1 cellular context compared by ENCODE assay signal in the genomic region with DNA sequence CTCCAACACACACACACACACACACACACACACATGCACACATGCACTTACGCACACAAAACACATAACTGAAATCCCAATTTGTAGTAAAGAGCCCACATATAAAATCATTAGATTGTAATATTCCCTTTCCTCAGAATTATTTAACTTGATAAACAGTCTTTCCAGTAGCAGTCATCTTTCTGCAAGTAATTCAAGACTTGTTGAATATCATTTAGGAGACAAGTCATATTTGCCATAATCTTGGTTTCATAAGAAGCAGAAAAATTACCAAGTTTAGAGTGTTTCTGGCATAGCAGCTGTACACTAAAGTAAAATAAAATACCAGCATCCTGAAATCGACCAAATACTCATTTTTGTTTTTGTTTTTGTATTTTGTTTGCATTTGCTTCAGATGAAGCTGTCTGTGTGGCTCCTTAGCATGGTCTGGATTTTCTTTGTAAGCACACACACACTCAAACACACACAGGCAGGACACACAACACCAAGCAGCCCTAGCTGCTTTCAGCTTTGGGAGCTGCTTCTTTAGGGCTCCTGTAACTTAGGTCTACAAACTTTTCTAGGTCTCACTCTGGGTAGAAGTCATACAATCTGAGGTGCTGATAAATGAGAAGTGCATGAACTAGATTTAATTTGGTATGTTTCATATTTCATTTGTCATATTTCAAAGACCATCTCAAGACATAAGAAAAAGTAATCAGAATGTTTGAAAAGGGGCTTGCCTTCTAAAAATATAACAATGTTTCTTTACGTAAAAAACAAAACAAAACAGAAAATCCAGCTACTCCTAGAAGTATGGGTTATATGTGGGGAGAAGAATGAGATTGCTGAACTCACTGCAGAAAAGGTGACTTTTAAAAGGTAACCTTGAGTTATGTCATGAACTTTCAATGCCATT.
TF ChIP-seq lines count a peak whose summit lies in the region.

No MANE protein-coding gene starts in this region.

TF ChIP-seq in GM23338, 12 proteins besides CTCF, POLR2A, EP300 and RAD21 (continued from another document):
- TF ChIP-seq, protein P1, sequence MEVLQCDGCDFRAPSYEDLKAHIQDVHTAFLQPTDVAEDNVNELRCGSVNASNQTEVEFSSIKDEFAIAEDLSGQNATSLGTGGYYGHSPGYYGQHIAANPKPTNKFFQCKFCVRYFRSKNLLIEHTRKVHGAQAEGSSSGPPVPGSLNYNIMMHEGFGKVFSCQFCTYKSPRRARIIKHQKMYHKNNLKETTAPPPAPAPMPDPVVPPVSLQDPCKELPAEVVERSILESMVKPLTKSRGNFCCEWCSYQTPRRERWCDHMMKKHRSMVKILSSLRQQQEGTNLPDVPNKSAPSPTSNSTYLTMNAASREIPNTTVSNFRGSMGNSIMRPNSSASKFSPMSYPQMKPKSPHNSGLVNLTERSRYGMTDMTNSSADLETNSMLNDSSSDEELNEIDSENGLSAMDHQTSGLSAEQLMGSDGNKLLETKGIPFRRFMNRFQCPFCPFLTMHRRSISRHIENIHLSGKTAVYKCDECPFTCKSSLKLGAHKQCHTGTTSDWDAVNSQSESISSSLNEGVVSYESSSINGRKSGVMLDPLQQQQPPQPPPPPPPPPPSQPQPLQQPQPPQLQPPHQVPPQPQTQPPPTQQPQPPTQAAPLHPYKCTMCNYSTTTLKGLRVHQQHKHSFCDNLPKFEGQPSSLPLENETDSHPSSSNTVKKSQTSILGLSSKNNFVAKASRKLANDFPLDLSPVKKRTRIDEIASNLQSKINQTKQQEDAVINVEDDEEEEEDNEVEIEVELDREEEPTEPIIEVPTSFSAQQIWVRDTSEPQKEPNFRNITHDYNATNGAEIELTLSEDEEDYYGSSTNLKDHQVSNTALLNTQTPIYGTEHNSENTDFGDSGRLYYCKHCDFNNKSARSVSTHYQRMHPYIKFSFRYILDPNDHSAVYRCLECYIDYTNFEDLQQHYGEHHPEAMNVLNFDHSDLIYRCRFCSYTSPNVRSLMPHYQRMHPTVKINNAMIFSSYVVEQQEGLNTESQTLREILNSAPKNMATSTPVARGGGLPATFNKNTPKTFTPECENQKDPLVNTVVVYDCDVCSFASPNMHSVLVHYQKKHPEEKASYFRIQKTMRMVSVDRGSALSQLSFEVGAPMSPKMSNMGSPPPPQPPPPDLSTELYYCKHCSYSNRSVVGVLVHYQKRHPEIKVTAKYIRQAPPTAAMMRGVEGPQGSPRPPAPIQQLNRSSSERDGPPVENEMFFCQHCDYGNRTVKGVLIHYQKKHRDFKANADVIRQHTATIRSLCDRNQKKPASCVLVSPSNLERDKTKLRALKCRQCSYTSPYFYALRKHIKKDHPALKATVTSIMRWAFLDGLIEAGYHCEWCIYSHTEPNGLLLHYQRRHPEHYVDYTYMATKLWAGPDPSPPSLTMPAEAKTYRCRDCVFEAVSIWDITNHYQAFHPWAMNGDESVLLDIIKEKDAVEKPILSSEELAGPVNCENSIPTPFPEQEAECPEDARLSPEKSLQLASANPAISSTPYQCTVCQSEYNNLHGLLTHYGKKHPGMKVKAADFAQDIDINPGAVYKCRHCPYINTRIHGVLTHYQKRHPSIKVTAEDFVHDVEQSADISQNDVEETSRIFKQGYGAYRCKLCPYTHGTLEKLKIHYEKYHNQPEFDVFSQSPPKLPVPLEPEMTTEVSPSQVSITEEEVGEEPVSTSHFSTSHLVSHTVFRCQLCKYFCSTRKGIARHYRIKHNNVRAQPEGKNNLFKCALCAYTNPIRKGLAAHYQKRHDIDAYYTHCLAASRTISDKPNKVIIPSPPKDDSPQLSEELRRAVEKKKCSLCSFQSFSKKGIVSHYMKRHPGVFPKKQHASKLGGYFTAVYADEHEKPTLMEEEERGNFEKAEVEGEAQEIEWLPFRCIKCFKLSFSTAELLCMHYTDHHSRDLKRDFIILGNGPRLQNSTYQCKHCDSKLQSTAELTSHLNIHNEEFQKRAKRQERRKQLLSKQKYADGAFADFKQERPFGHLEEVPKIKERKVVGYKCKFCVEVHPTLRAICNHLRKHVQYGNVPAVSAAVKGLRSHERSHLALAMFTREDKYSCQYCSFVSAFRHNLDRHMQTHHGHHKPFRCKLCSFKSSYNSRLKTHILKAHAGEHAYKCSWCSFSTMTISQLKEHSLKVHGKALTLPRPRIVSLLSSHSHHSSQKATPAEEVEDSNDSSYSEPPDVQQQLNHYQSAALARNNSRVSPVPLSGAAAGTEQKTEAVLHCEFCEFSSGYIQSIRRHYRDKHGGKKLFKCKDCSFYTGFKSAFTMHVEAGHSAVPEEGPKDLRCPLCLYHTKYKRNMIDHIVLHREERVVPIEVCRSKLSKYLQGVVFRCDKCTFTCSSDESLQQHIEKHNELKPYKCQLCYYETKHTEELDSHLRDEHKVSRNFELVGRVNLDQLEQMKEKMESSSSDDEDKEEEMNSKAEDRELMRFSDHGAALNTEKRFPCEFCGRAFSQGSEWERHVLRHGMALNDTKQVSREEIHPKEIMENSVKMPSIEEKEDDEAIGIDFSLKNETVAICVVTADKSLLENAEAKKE (CRISPR knock-in tag; IDR thresholded peaks at IDR 0.05): no peak
- no peak for TF ChIP-seq EZH2 (IDR thresholded peaks at IDR 0.05; ENCODE audit: low read depth, unreplicated experiment)
- TF ChIP-seq, protein P2, sequence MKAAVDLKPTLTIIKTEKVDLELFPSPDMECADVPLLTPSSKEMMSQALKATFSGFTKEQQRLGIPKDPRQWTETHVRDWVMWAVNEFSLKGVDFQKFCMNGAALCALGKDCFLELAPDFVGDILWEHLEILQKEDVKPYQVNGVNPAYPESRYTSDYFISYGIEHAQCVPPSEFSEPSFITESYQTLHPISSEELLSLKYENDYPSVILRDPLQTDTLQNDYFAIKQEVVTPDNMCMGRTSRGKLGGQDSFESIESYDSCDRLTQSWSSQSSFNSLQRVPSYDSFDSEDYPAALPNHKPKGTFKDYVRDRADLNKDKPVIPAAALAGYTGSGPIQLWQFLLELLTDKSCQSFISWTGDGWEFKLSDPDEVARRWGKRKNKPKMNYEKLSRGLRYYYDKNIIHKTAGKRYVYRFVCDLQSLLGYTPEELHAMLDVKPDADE (IDR thresholded peaks at IDR 0.05): no peak
- no peak for TF ChIP-seq POLR2AphosphoS5 (IDR thresholded peaks at IDR 0.05; ENCODE audit: low read depth)
- TF ChIP-seq, protein P3, sequence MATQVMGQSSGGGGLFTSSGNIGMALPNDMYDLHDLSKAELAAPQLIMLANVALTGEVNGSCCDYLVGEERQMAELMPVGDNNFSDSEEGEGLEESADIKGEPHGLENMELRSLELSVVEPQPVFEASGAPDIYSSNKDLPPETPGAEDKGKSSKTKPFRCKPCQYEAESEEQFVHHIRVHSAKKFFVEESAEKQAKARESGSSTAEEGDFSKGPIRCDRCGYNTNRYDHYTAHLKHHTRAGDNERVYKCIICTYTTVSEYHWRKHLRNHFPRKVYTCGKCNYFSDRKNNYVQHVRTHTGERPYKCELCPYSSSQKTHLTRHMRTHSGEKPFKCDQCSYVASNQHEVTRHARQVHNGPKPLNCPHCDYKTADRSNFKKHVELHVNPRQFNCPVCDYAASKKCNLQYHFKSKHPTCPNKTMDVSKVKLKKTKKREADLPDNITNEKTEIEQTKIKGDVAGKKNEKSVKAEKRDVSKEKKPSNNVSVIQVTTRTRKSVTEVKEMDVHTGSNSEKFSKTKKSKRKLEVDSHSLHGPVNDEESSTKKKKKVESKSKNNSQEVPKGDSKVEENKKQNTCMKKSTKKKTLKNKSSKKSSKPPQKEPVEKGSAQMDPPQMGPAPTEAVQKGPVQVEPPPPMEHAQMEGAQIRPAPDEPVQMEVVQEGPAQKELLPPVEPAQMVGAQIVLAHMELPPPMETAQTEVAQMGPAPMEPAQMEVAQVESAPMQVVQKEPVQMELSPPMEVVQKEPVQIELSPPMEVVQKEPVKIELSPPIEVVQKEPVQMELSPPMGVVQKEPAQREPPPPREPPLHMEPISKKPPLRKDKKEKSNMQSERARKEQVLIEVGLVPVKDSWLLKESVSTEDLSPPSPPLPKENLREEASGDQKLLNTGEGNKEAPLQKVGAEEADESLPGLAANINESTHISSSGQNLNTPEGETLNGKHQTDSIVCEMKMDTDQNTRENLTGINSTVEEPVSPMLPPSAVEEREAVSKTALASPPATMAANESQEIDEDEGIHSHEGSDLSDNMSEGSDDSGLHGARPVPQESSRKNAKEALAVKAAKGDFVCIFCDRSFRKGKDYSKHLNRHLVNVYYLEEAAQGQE (IDR thresholded peaks at IDR 0.05; ENCODE audit: unreplicated experiment): no peak
- TF ChIP-seq ZNF331 (CRISPR knock-in tag; IDR thresholded peaks at IDR 0.05; ENCODE audit: low read depth): no peak
